1 cellular context compared by ENCODE assay signal in genomic region chr11:76209956-76210885, GRCh38.
TF ChIP-seq lines count a peak whose summit lies in the region.

No MANE protein-coding gene starts in this region.

TF ChIP-seq in HEK293, 187 proteins besides CTCF, POLR2A, EP300 and RAD21 (continued from another document):
- TF ChIP-seq PATZ1 (tag by site-specific recombination; IDR thresholded peaks at IDR 0.05) (peak; percentile 71), ZNF211 (tag by site-specific recombination; IDR thresholded peaks at IDR 0.05; ENCODE audit: low read depth) (no peak), SCRT2 (tag by site-specific recombination; IDR thresholded peaks at IDR 0.05) (no peak), HOXC10 (CRISPR knock-in tag; IDR thresholded peaks at IDR 0.05) (no peak), ZBTB8A (tag by site-specific recombination; IDR thresholded peaks at IDR 0.05) (peak; percentile 40; the same call in 1 of the 2 replicates), ZNF169 (tag by site-specific recombination; IDR thresholded peaks at IDR 0.05) (no peak), KLF8 (tag by site-specific recombination; IDR thresholded peaks at IDR 0.05) (peak; percentile 61; the same call in 1 of the 2 replicates), RBAK (tag by site-specific recombination; IDR thresholded peaks at IDR 0.05) (no peak), KLF9 (tag by site-specific recombination; IDR thresholded peaks at IDR 0.05; ENCODE audit: low read depth) (peak; percentile 73), TCF7L2 (IDR thresholded peaks at IDR 0.05; ENCODE audit: borderline replicate concordance, low read depth, low read length) (peak; percentile 100), ZBTB44 (tag by site-specific recombination; IDR thresholded peaks at IDR 0.05) (0 out of 2 replicates have a peak, but pooled peaks have one; percentile 25), PRDM10 (tag by site-specific recombination; IDR thresholded peaks at IDR 0.05) (peak; percentile 42), ZNF184 (tag by site-specific recombination; IDR thresholded peaks at IDR 0.05) (0 out of 2 replicates have a peak, but pooled peaks have one; percentile 7), SP2 (tag by site-specific recombination; IDR thresholded peaks at IDR 0.05) (peak; percentile 34), ZFHX2 (tag by site-specific recombination; conservative IDR thresholded peaks at IDR 0.05) (peak; percentile 70), HOXA7 (CRISPR knock-in tag; IDR thresholded peaks at IDR 0.05; ENCODE audit: borderline replicate concordance) (no peak), GLIS2 (tag by site-specific recombination; IDR thresholded peaks at IDR 0.05) (peak; percentile 56), ZFP69B (tag by site-specific recombination; IDR thresholded peaks at IDR 0.05) (0 out of 2 replicates have a peak, but pooled peaks have one; percentile 31), ZIC2 (tag by site-specific recombination; IDR thresholded peaks at IDR 0.05) (peak; percentile 34; the same call in 1 of the 2 replicates), ZNF121 (tag by site-specific recombination; IDR thresholded peaks at IDR 0.05) (no peak), ZEB2 (tag by site-specific recombination; IDR thresholded peaks at IDR 0.05) (0 out of 2 replicates have a peak, but pooled peaks have one; percentile 5), GLIS1 (tag by site-specific recombination; IDR thresholded peaks at IDR 0.05) (peak; percentile 64), ZNF140 (tag by site-specific recombination; IDR thresholded peaks at IDR 0.05) (no peak), ZNF610 (tag by site-specific recombination; IDR thresholded peaks at IDR 0.05; ENCODE audit: borderline replicate concordance) (no peak), EGR2 (tag by site-specific recombination; IDR thresholded peaks at IDR 0.05; ENCODE audit: low read depth) (peak; percentile 65), KLF10 (tag by site-specific recombination; IDR thresholded peaks at IDR 0.05) (no peak; the same call in 1 of the 2 replicates), ZNF423 (tag by site-specific recombination; IDR thresholded peaks at IDR 0.05) (peak; percentile 61; the same call in 1 of the 2 replicates), ZNF670 (tag by site-specific recombination; IDR thresholded peaks at IDR 0.05; ENCODE audit: low read depth) (no peak), KLF1 (tag by site-specific recombination; IDR thresholded peaks at IDR 0.05) (peak; percentile 48)
- TF ChIP-seq, protein P1, sequence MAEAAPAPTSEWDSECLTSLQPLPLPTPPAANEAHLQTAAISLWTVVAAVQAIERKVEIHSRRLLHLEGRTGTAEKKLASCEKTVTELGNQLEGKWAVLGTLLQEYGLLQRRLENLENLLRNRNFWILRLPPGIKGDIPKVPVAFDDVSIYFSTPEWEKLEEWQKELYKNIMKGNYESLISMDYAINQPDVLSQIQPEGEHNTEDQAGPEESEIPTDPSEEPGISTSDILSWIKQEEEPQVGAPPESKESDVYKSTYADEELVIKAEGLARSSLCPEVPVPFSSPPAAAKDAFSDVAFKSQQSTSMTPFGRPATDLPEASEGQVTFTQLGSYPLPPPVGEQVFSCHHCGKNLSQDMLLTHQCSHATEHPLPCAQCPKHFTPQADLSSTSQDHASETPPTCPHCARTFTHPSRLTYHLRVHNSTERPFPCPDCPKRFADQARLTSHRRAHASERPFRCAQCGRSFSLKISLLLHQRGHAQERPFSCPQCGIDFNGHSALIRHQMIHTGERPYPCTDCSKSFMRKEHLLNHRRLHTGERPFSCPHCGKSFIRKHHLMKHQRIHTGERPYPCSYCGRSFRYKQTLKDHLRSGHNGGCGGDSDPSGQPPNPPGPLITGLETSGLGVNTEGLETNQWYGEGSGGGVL (tag by site-specific recombination; IDR thresholded peaks at IDR 0.05) = peak; percentile 93
- TF ChIP-seq, protein P2, sequence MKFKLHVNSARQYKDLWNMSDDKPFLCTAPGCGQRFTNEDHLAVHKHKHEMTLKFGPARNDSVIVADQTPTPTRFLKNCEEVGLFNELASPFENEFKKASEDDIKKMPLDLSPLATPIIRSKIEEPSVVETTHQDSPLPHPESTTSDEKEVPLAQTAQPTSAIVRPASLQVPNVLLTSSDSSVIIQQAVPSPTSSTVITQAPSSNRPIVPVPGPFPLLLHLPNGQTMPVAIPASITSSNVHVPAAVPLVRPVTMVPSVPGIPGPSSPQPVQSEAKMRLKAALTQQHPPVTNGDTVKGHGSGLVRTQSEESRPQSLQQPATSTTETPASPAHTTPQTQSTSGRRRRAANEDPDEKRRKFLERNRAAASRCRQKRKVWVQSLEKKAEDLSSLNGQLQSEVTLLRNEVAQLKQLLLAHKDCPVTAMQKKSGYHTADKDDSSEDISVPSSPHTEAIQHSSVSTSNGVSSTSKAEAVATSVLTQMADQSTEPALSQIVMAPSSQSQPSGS (tag by site-specific recombination; IDR thresholded peaks at IDR 0.05; ENCODE audit: low read depth) = peak; percentile 48; the same call in 1 of the 2 replicates
- TF ChIP-seq, protein P3, sequence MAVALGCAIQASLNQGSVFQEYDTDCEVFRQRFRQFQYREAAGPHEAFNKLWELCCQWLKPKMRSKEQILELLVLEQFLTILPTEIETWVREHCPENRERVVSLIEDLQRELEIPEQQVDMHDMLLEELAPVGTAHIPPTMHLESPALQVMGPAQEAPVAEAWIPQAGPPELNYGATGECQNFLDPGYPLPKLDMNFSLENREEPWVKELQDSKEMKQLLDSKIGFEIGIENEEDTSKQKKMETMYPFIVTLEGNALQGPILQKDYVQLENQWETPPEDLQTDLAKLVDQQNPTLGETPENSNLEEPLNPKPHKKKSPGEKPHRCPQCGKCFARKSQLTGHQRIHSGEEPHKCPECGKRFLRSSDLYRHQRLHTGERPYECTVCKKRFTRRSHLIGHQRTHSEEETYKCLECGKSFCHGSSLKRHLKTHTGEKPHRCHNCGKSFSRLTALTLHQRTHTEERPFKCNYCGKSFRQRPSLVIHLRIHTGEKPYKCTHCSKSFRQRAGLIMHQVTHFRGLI (tag by site-specific recombination; IDR thresholded peaks at IDR 0.05) = no peak
- TF ChIP-seq, protein P4, sequence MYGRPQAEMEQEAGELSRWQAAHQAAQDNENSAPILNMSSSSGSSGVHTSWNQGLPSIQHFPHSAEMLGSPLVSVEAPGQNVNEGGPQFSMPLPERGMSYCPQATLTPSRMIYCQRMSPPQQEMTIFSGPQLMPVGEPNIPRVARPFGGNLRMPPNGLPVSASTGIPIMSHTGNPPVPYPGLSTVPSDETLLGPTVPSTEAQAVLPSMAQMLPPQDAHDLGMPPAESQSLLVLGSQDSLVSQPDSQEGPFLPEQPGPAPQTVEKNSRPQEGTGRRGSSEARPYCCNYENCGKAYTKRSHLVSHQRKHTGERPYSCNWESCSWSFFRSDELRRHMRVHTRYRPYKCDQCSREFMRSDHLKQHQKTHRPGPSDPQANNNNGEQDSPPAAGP (tag by site-specific recombination; IDR thresholded peaks at IDR 0.05) = 0 out of 2 replicates have a peak, but pooled peaks have one; percentile 43
